In the genomic region with DNA sequence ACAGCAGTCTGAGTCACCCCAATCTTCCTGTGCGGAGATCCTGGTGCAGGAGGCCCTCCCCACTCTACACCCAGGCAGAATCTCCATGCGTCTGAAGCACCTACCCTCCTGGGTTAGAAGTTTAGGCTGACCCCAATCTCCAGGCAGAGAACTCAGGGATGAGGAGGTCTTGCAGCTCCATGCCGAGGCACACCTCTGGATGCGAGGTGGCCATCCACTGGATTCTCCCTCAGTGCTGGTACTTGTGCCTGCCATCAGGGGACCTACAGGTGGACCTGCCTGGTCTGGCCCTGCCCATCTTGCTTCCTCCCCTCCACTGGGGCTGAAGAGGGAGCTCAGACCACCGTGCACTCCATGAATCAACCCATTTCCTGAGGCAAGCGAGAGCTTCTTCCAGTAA, we compare ENCODE assay signal across 19 cellular contexts.
"Had no signal": no experiment of that assay in that cellular context is flagged by ENCODE, and none has a peak within 500 bp of the region (broad histone marks: within the 10 kb centered on the region; RNA-seq: fewer than 3 reads in every experiment).

No MANE protein-coding gene starts in this region.

- H3K36me3 ChIP-seq: brain microvascular endothelial cell, esophagus muscularis mucosa, gastrocnemius medialis, heart left ventricle, WERI-Rb-1 had no signal

- H3K9me3 ChIP-seq: gastrocnemius medialis had no signal

- ATAC-seq: activated CD4-positive, CD25-positive, alpha-beta regulatory T cell treated with anti-CD3 and anti-CD28 coated beads, Interleukin-2, amount 50 U/mL, for 24 hours; gastrocnemius medialis had no signal

- H3K4me1 ChIP-seq: esophagus muscularis mucosa, foreskin keratinocyte, gastrocnemius medialis had no signal

- H3K27ac ChIP-seq: brain microvascular endothelial cell, esophagus muscularis mucosa, foreskin keratinocyte, gastrocnemius medialis, heart left ventricle, WERI-Rb-1 had no signal

- H3K27me3 ChIP-seq: brain microvascular endothelial cell, esophagus muscularis mucosa, foreskin keratinocyte, gastrocnemius medialis, heart left ventricle had no signal

- H3K4me3 ChIP-seq: esophagus muscularis mucosa, gastrocnemius medialis, heart left ventricle had no signal

- DNase-seq: activated B cell treated with CpG ODN at 0.5 μM for 24 hours; activated CD8-positive, alpha-beta memory T cell treated with anti-CD3 and anti-CD28 coated beads, Interleukin-2, amount 50 U/mL, for 48 hours; activated effector memory CD4-positive, alpha-beta T cell treated with Interleukin-2 at 50 U/mL for 16 hours; activated naive CD4-positive, alpha-beta T cell treated with anti-CD3 and anti-CD28 coated beads, Interleukin-2, amount 50 U/mL, for 16 hours; activated T-cell treated with anti-CD3 and anti-CD28 coated beads for 4 hours; activated T-cell treated with anti-CD3 and anti-CD28 coated beads, Interleukin-2, amount 50 U/mL, for 24 hours; anterior cingulate cortex; cortex of kidney; effector CD4-positive, alpha-beta T cell; foreskin keratinocyte; gastrocnemius medialis; glutamatergic neuron; T-helper 17 cell; T1000 had no signal
